ENCODE assay signal across 19 cellular contexts in genomic region chr22:44330188-44330726, GRCh38. TPM values are rescaled to one million over a fixed set of nuclear protein-coding genes. Genes with fewer than 3 reads are reported as not detected.
DNase-seq lines count a peak whose midpoint lies in the region; ATAC-seq and TF ChIP-seq lines count a peak whose summit lies in the region.
"Had no signal": no experiment of that assay in that cellular context is flagged by ENCODE, and none has a peak within 500 bp of the region (broad histone marks: within the 10 kb centered on the region; RNA-seq: fewer than 3 reads in every experiment).

No MANE protein-coding gene starts in this region.

- H3K4me1 Mint-ChIP-seq in nephron progenitor cell, result peaks cover 44% of the 10 kb centered on the region

- no peaks in the 10 kb centered on the region for H3K36me3 Mint-ChIP-seq in nephron progenitor cell (ENCODE audit: low read depth)
- H3K36me3 Mint-ChIP-seq: CD4-positive, CD25-positive, alpha-beta regulatory T cell had no signal

- H3K9me3 ChIP-seq in heart left ventricle (no peaks in the 10 kb centered on the region), right atrium auricular region (no peaks in the 10 kb centered on the region), psoas muscle (no peaks in the 10 kb centered on the region)
- H3K9me3 ChIP-seq: SJSA1, upper lobe of left lung had no signal

- intact Hi-C loops in heart left ventricle (cut with DNase I), result loop anchor here in 3 of 10 donors (5.0 to 10.0 kb wide), 3 partner anchors 245 to 338 kb away; no protein-coding TSS in a partner anchor
- intact Hi-C loops in psoas muscle (cut with DNase I), result no loop called here

- H3K9me3 Mint-ChIP-seq in nephron progenitor cell, result no peaks in the 10 kb centered on the region
- H3K9me3 Mint-ChIP-seq: CD4-positive, CD25-positive, alpha-beta regulatory T cell; T-helper 2 cell treated with Interferon-gamma antibody and Interleukin-4, amounts not matched to agents 5 μg/mL and 100 μg/mL, for 36 hours had no signal

- peak overlapping the region; percentile 51 for H3K4me3 Mint-ChIP-seq in nephron progenitor cell
- H3K4me3 Mint-ChIP-seq: CD4-positive, CD25-positive, alpha-beta regulatory T cell had no signal

- H3K4me1 ChIP-seq in heart left ventricle (peaks cover 0 to 24% (median 15%) of the 10 kb centered on the region in 12 donors), right atrium auricular region (peaks cover 0 to 20% of the 10 kb centered on the region in 2 donors), psoas muscle (no peaks in the 10 kb centered on the region)

- no peak overlapping the region for H3K27ac Mint-ChIP-seq in nephron progenitor cell
- H3K27ac Mint-ChIP-seq: CD4-positive, CD25-positive, alpha-beta regulatory T cell; T-helper 2 cell treated with Interferon-gamma antibody and Interleukin-4, amounts not matched to agents 5 μg/mL and 100 μg/mL, for 36 hours had no signal

- DNase-seq in heart left ventricle, result no peak
- DNase-seq in right atrium auricular region (ENCODE audit: low spot score), result no peak
- DNase-seq in astrocyte of the cerebellum (ENCODE audit: low read depth), result no peak
- no peak for DNase-seq in nephron progenitor cell
- DNase-seq in psoas muscle, result no peak
- no peak for DNase-seq in omental fat pad (ENCODE audit: low spot score)
- DNase-seq in NCI-H146 (lab: John Stamatoyannopoulos, UW), result no peak
- no peak for DNase-seq in anterior cingulate cortex (lab: John Stamatoyannopoulos, UW)
- DNase-seq: activated CD4-positive, alpha-beta T cell treated with anti-CD3 and anti-CD28 coated beads for 1 hour; activated effector memory CD4-positive, alpha-beta T cell treated with anti-CD3 and anti-CD28 coated beads, Interleukin-2, amount 50 U/mL, for 16 hours; amygdala; NCI-H187; NCI-H510A treated with DMSO at 0.1 percent for 48 hours; stimulated activated naive CD4-positive, alpha-beta T cell had no signal

- TF ChIP-seq POLR2A in heart left ventricle (IDR thresholded peaks at IDR 0.05), result no peak

- H3K36me3 ChIP-seq in heart left ventricle (no peaks in the 10 kb centered on the region), right atrium auricular region (no peaks in the 10 kb centered on the region), psoas muscle (ENCODE audit: insufficient read depth in 1 of 2, low read depth in 1 of 2) (no peaks in the 10 kb centered on the region)
- H3K36me3 ChIP-seq: SJSA1, upper lobe of left lung had no signal

- H3K27me3 ChIP-seq in heart left ventricle, result peaks cover 0 to 44% (median 15%) of the 10 kb centered on the region in 9 donors
- H3K27me3 ChIP-seq in right atrium auricular region, result peaks cover 0 to 7% of the 10 kb centered on the region in 2 donors
- H3K27me3 ChIP-seq in psoas muscle (ENCODE audit: insufficient read depth in 3 of 3, low read length in 2 of 3), result peaks cover 0 to 74% (median 22%) of the 10 kb centered on the region in 3 donors

- no peak for ATAC-seq in heart left ventricle
- ATAC-seq in psoas muscle, result no peak
- no peak for ATAC-seq in omental fat pad (ENCODE audit: low FRiP score)
- ATAC-seq: left lobe of liver had no signal

- H3K27ac ChIP-seq in heart left ventricle (peak overlapping the region in 1 of 12 donors; percentile 9), right atrium auricular region (no peak overlapping the region), psoas muscle (no peak overlapping the region)
- H3K27ac ChIP-seq: SJSA1, upper lobe of left lung had no signal

- in situ Hi-C loops in astrocyte of the cerebellum (cut with HindIII; ENCODE audit: low sequenced_read_pairs), result no loop called here

- WGBS in heart left ventricle, 4 donors, result 45 to 69% (median 53%) methylated on average over 10 of the region's 10 CpGs
- WGBS in psoas muscle, 3 donors, result 48 to 54% (median 53%) methylated on average over 8 to 10 of the region's 10 CpGs

- TF ChIP-seq CTCF in heart left ventricle (IDR thresholded peaks at IDR 0.05), result no peak
- no peak for TF ChIP-seq CTCF in right atrium auricular region (IDR thresholded peaks at IDR 0.05)
- no peak for TF ChIP-seq CTCF in astrocyte of the cerebellum (IDR thresholded peaks at IDR 0.05; ENCODE audit: low read depth, low read length, missing control alignments)
- no peak for TF ChIP-seq CTCF in nephron progenitor cell (IDR thresholded peaks at IDR 0.05)
- no peak for TF ChIP-seq CTCF in psoas muscle (IDR thresholded peaks at IDR 0.05)
- no peak for TF ChIP-seq CTCF in omental fat pad (IDR thresholded peaks at IDR 0.05)

- peaks cover 57% of the 10 kb centered on the region for H3K27me3 Mint-ChIP-seq in nephron progenitor cell (ENCODE audit: low read depth, poor library complexity)

- H3K4me3 ChIP-seq in heart left ventricle (peak overlapping the region in 7 of 12 donors; percentile 38 to 60 (median 48)), right atrium auricular region (peak overlapping the region in 1 of 2 donors; percentile 47), astrocyte of the cerebellum (ENCODE audit: low read depth, low read length) (peak overlapping the region; percentile 49), psoas muscle (no peak overlapping the region)
- H3K4me3 ChIP-seq: SJSA1 had no signal

RNA-seq across cellular contexts. Expression of gene SHISAL1, which starts 17.5 kb away (rescaled TPM):
- total RNA-seq in heart left ventricle (1 to 10 TPM in 4 of 9 donors, under 1 TPM in 5; 0.32 to 1.5 (median 0.85) TPM), right atrium auricular region (1 to 10 TPM in 1 of 2 donors, under 1 TPM in 1; 0.26 to 2.0 TPM), psoas muscle (under 1 TPM in 3 of 4 donors, not detected in 1; 0.05 to 0.24 (median 0.11) TPM), omental fat pad (1 to 10 TPM in 1 of 4 donors, under 1 TPM in 3; 0.47 to 1.9 (median 0.75) TPM)
- polyA plus RNA-seq in heart left ventricle (under 1 TPM; 0.65 to 0.93 TPM), psoas muscle (under 1 TPM; 0.01 to 0.08 (median 0.04) TPM)
- total RNA-seq: CD4-positive, CD25-positive, alpha-beta regulatory T cell had no signal
- polyA plus RNA-seq: CD4-positive, CD25-positive, alpha-beta regulatory T cell had no signal
